ENCODE assay signal across 30 cellular contexts in genomic region chr1:78210167-78210566, GRCh38.
DNase-seq lines count a peak whose midpoint lies in the region; TF ChIP-seq lines count a peak whose summit lies in the region.
"Had no signal": no experiment of that assay in that cellular context is flagged by ENCODE, and none has a peak within 500 bp of the region (broad histone marks: within the 10 kb centered on the region; RNA-seq: fewer than 3 reads in every experiment).

No MANE protein-coding gene starts in this region.

- H3F3A ChIP-seq in neural progenitor cell (ENCODE audit: low read depth): no peaks in the 10 kb centered on the region

- no peak overlapping the region for H3K4me2 ChIP-seq in neural progenitor cell
- H3K4me2 ChIP-seq: BLaER1 had no signal

- peak overlapping the region; percentile 0 for H2AFZ ChIP-seq in neural progenitor cell (replicated peaks)

- intact Hi-C loops in thyroid gland (cut with DNase I): no loop called here

- H3K4me1 Mint-ChIP-seq in neural progenitor cell: no peaks in the 10 kb centered on the region
- H3K4me1 Mint-ChIP-seq: activated B cell treated with CpG ODN at 0.5 μM for 24 hours; activated CD8-positive, alpha-beta memory T cell treated with anti-CD3 and anti-CD28 coated beads, Interleukin-2, amount 10 ng/mL, durations not matched to agents 7 days and 5 days; IgD-negative memory B cell; natural killer cell had no signal

- no peaks in the 10 kb centered on the region for H4K20me1 ChIP-seq in neural progenitor cell (ENCODE audit: low read depth)
- H4K20me1 ChIP-seq: BLaER1 had no signal

- H3K9me3 ChIP-seq in neural progenitor cell (ENCODE audit: low read depth) (no peaks in the 10 kb centered on the region), thyroid gland (no peaks in the 10 kb centered on the region)

- H3K27me3 Mint-ChIP-seq in neural progenitor cell (ENCODE audit: insufficient read depth, low read depth): peaks cover 2% of the 10 kb centered on the region
- H3K27me3 Mint-ChIP-seq: activated B cell treated with CpG ODN at 0.5 μM for 24 hours; activated CD8-positive, alpha-beta memory T cell treated with anti-CD3 and anti-CD28 coated beads, Interleukin-2, amount 10 ng/mL, durations not matched to agents 7 days and 5 days had no signal

- H3K4me3 Mint-ChIP-seq in neural progenitor cell: no peak overlapping the region
- H3K4me3 Mint-ChIP-seq: activated B cell treated with CpG ODN at 0.5 μM for 24 hours; activated CD8-positive, alpha-beta memory T cell treated with anti-CD3 and anti-CD28 coated beads, Interleukin-2, amount 10 ng/mL, durations not matched to agents 7 days and 5 days; effector memory CD8-positive, alpha-beta T cell; IgD-negative memory B cell; natural killer cell had no signal

- H3K27ac ChIP-seq in neural progenitor cell (no peak overlapping the region), thyroid gland (no peak overlapping the region)
- H3K27ac ChIP-seq: BLaER1, esophagus squamous epithelium, skin epidermis, stomach, tibial artery had no signal

- H3K4me1 ChIP-seq in neural progenitor cell (no peaks in the 10 kb centered on the region), thyroid gland (no peaks in the 10 kb centered on the region)
- H3K4me1 ChIP-seq: BLaER1, esophagus squamous epithelium, stomach, tibial artery had no signal

- H3K79me2 ChIP-seq in neural progenitor cell (ENCODE audit: low read depth): no peaks in the 10 kb centered on the region

- peaks cover 6% of the 10 kb centered on the region for H3K9me3 Mint-ChIP-seq in neural progenitor cell
- H3K9me3 Mint-ChIP-seq: activated B cell treated with CpG ODN at 0.5 μM for 24 hours had no signal

- H3K9ac ChIP-seq in neural progenitor cell: no peak overlapping the region
- H3K9ac ChIP-seq: BLaER1 had no signal

- H3K27me3 ChIP-seq in neural progenitor cell (no peaks in the 10 kb centered on the region), thyroid gland (no peaks in the 10 kb centered on the region)
- H3K27me3 ChIP-seq: BLaER1, esophagus squamous epithelium, stomach, tibial artery had no signal

- H3K4me3 ChIP-seq in choroid plexus epithelial cell (ENCODE audit: low read depth, low read length) (no peak overlapping the region), neural progenitor cell (no peak overlapping the region), thyroid gland (replicated peaks in 1 of 3) (no peak overlapping the region)
- H3K4me3 ChIP-seq: BLaER1, esophagus squamous epithelium, skin epidermis, stomach, tibial artery had no signal

- DNase-seq in COLO829 (ENCODE audit: low spot score): peak; percentile 43
- DNase-seq in HS-27A (ENCODE audit: low read depth): peak; percentile 27
- peak; percentile 16 for DNase-seq in choroid plexus epithelial cell (ENCODE audit: low read depth)
- no peak for DNase-seq in neural progenitor cell (ENCODE audit: low spot score)
- no peak for DNase-seq in NCI-H226
- no peak for DNase-seq in middle frontal gyrus (ENCODE audit: extremely low spot score, low spot score)
- no peak for DNase-seq in thyroid gland
- no peak for DNase-seq in activated T-cell treated with anti-CD3 and anti-CD28 coated beads for 4 hours
- DNase-seq: activated B cell treated with CpG ODN at 0.5 μM for 24 hours; activated CD4-positive, alpha-beta T cell treated with anti-CD3 and anti-CD28 coated beads, Interleukin-2, amount 50 U/mL, for 1 hour; activated CD8-positive, alpha-beta memory T cell treated with anti-CD3 and anti-CD28 coated beads, Interleukin-2, amount 10 ng/mL, durations not matched to agents 7 days and 5 days; activated naive CD4-positive, alpha-beta T cell treated with anti-CD3 and anti-CD28 coated beads, Interleukin-2, amount 50 U/mL, for 16 hours; amniotic stem cell; DMS53; effector memory CD8-positive, alpha-beta T cell; esophagus squamous epithelium; islet precursor cell; midbrain; natural killer cell; NCI-H1092; NCI-H1694 treated with DMSO at 0.1 percent for 48 hours; NCI-H2171 treated with DMSO at 0.1 percent for 48 hours; NCI-H524 treated with DMSO at 0.1 percent for 48 hours; SHP77; stomach; T-helper 9 cell; tibial artery had no signal

- H3K36me3 ChIP-seq in neural progenitor cell (no peaks in the 10 kb centered on the region), thyroid gland (no peaks in the 10 kb centered on the region)
- H3K36me3 ChIP-seq: BLaER1, esophagus squamous epithelium, stomach, tibial artery had no signal

- H3K36me3 Mint-ChIP-seq in neural progenitor cell: no peaks in the 10 kb centered on the region
- H3K36me3 Mint-ChIP-seq: activated CD8-positive, alpha-beta memory T cell treated with anti-CD3 and anti-CD28 coated beads, Interleukin-2, amount 10 ng/mL, durations not matched to agents 7 days and 5 days; IgD-negative memory B cell had no signal

- no peak overlapping the region for H3K27ac Mint-ChIP-seq in neural progenitor cell
- H3K27ac Mint-ChIP-seq: activated B cell treated with CpG ODN at 0.5 μM for 24 hours; activated CD8-positive, alpha-beta memory T cell treated with anti-CD3 and anti-CD28 coated beads, Interleukin-2, amount 10 ng/mL, durations not matched to agents 7 days and 5 days; effector memory CD8-positive, alpha-beta T cell; IgD-negative memory B cell; natural killer cell had no signal

- TF ChIP-seq CTCF in choroid plexus epithelial cell (conservative IDR thresholded peaks at IDR 0.05; ENCODE audit: low read depth, low read length) (no peak), neural progenitor cell (IDR thresholded peaks at IDR 0.05) (no peak), thyroid gland (IDR thresholded peaks at IDR 0.05) (no peak)

- TF ChIP-seq POLR2A in thyroid gland (IDR thresholded peaks at IDR 0.05): no peak

Comparison
In these comparisons a context has a peak if more than half of its experiments do, and no peak if none do; other contexts are left out.
1. DNase-seq: peak in COLO829 (single experiment), HS-27A (single experiment) and choroid plexus epithelial cell (single experiment); none in neural progenitor cell (single experiment), NCI-H226 (single experiment), middle frontal gyrus (single experiment), thyroid gland (0 of 2) and activated T-cell treated with anti-CD3 and anti-CD28 coated beads for 4 hours (single experiment).